ENCODE assay signal across 10 cellular contexts in the genomic region with DNA sequence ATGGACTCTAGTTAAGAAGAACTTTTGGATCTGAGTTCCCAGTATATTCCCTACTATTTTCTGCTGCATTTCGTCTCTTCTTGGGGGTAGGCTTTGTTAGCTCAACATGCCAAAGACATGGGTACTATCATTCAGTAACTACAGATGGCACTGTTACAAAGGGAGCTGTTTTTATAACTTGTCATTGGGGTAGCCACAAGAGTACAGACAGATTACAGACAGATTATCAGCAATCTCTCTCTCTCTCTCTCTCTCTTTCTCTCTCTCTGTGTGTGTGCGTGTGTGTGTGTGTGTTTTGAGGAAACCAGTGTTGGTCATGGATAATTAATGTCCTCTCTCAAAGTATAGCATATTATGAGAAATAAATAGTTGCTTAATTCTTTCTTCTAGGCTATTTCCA.
DNase-seq lines count a peak whose midpoint lies in the region; ATAC-seq and TF ChIP-seq lines count a peak whose summit lies in the region.
"Had no signal": no experiment of that assay in that cellular context is flagged by ENCODE, and none has a peak within 500 bp of the region (broad histone marks: within the 10 kb centered on the region; RNA-seq: fewer than 3 reads in every experiment).

No MANE protein-coding gene starts in this region.

- CTCF ChIA-PET in Caco-2 (lab: Charles Lee), result interaction anchor here (0.6 kb wide), 1 partner anchor 82 kb away, joined by 3 read pairs; no protein-coding TSS in a partner anchor

- no peaks in the 10 kb centered on the region for H3K27me3 Mint-ChIP-seq in endodermal cell (ENCODE audit: insufficient read depth)
- no peaks in the 10 kb centered on the region for H3K27me3 Mint-ChIP-seq in Caco-2 (ENCODE audit: insufficient read depth, unreplicated experiment)

- no peak overlapping the region for H3K9ac ChIP-seq in endodermal cell (ENCODE audit: extremely low read depth, low read length, poor library complexity, severe bottlenecking)

- H3K36me3 Mint-ChIP-seq in endodermal cell (ENCODE audit: low read depth), result peaks cover 15% of the 10 kb centered on the region
- no peaks in the 10 kb centered on the region for H3K36me3 Mint-ChIP-seq in Caco-2 (ENCODE audit: insufficient read depth, unreplicated experiment)

- H3K4me1 Mint-ChIP-seq in endodermal cell, result no peaks in the 10 kb centered on the region
- H3K4me1 Mint-ChIP-seq in Caco-2 (ENCODE audit: low read depth, unreplicated experiment), result no peaks in the 10 kb centered on the region

- POLR2A ChIA-PET in Caco-2 (lab: Charles Lee), result no interaction called here

- no TSS peak for BruUV-seq in Caco-2 (replicated peaks; lab: Mats Ljungman, UMichigan)

- peaks cover 7% of the 10 kb centered on the region for H3K36me3 ChIP-seq in endodermal cell (ENCODE audit: control insufficient read depth, insufficient read depth, low read length)
- peaks cover 0 to 2% of the 10 kb centered on the region in 2 donors for H3K36me3 ChIP-seq in psoas muscle (ENCODE audit: insufficient read depth in 1 of 2, low read depth in 1 of 2)
- H3K36me3 ChIP-seq in Caco-2 (ENCODE audit: control insufficient read depth, insufficient read depth, low read length), result no peaks in the 10 kb centered on the region
- peaks cover 0 to 6% (median 0%) of the 10 kb centered on the region in 3 donors for H3K36me3 ChIP-seq in tibial artery

- intact Hi-C loops in psoas muscle (cut with DNase I) (no loop called here), Caco-2 (cut with micrococcal nuclease; ENCODE audit: unreplicated experiment) (no loop called here), tibial artery (cut with DNase I; ENCODE audit: low total_unique reads) (no loop called here)

- H3K4me3 Mint-ChIP-seq in endodermal cell, result no peak overlapping the region
- no peak overlapping the region for H3K4me3 Mint-ChIP-seq in Caco-2 (ENCODE audit: unreplicated experiment)

- 100% methylated on average over 1 of the region's 2 CpGs; no CpG with 5 or more reads in 1 of the 2 experiments for WGBS in endodermal cell (ENCODE audit: insufficient coverage in 1 of 2, insufficient read length in 1 of 2), 2 experiments
- WGBS in psoas muscle, 3 donors, result 80 to 89% (median 81%) methylated on average over 2 of the region's 2 CpGs

- peak; percentile 65 to 85 (median 73) for ATAC-seq in psoas muscle

- H3K27me3 ChIP-seq in endodermal cell (ENCODE audit: control insufficient read depth, insufficient read depth, low read length, poor library complexity, severe bottlenecking), result no peaks in the 10 kb centered on the region
- H3K27me3 ChIP-seq in psoas muscle (ENCODE audit: insufficient read depth in 3 of 3, low read length in 2 of 3), result no peaks in the 10 kb centered on the region
- no peaks in the 10 kb centered on the region for H3K27me3 ChIP-seq in Caco-2 (replicated peaks; ENCODE audit: control insufficient read depth, insufficient read depth, low read length)
- H3K27me3 ChIP-seq in tibial artery, result no peaks in the 10 kb centered on the region

- no peak for TF ChIP-seq CTCF in NB4 (IDR thresholded peaks at IDR 0.05; ENCODE audit: low read depth, low read length)
- peak; percentile 16 for TF ChIP-seq CTCF in endodermal cell (conservative IDR thresholded peaks at IDR 0.05)
- TF ChIP-seq CTCF in psoas muscle (IDR thresholded peaks at IDR 0.05), result peak; percentile 31
- no peak for TF ChIP-seq CTCF in Caco-2 (IDR thresholded peaks at IDR 0.05; ENCODE audit: insufficient read depth in 1 of 2, low read depth in 1 of 2, low read length in 1 of 2, severe bottlenecking in 1 of 2, unreplicated experiment in 1 of 2)
- TF ChIP-seq CTCF in tibial artery (IDR thresholded peaks at IDR 0.05), result no peak

- peak; percentile 31 for DNase-seq in GM03348 (ENCODE audit: low spot score)
- peak; percentile 12 for DNase-seq in NB4 (ENCODE audit: low read depth)
- DNase-seq in endodermal cell, result no peak
- no peak for DNase-seq in psoas muscle
- no peak for DNase-seq in NCI-H2227 treated with DMSO at 0.1 percent for 48 hours (lab: John Stamatoyannopoulos, UW)
- no peak for DNase-seq in Caco-2
- DNase-seq in C1 segment of cervical spinal cord (lab: John Stamatoyannopoulos, UW), result no peak
- DNase-seq in tibial artery, result no peak
- DNase-seq: activated CD4-positive, alpha-beta T cell treated with anti-CD3 and anti-CD28 coated beads, Interleukin-2, amount 50 U/mL, for 1 hour had no signal

- no peaks in the 10 kb centered on the region for H3K9me3 ChIP-seq in endodermal cell (ENCODE audit: control insufficient read depth, low read length)
- H3K9me3 ChIP-seq in psoas muscle, result no peaks in the 10 kb centered on the region
- no peaks in the 10 kb centered on the region for H3K9me3 ChIP-seq in Caco-2
- no peaks in the 10 kb centered on the region for H3K9me3 ChIP-seq in tibial artery

- no peaks in the 10 kb centered on the region for H3K9me3 Mint-ChIP-seq in endodermal cell
- H3K9me3 Mint-ChIP-seq in Caco-2 (ENCODE audit: unreplicated experiment), result no peaks in the 10 kb centered on the region

- H3K27ac ChIP-seq in endodermal cell (ENCODE audit: low read depth, low read length) (no peak overlapping the region), psoas muscle (no peak overlapping the region), tibial artery (peak overlapping the region in 1 of 2 donors; percentile 0)
- H3K27ac ChIP-seq: coronary artery had no signal

- H3K4me1 ChIP-seq in endodermal cell (ENCODE audit: control insufficient read depth, insufficient read depth, low read length) (no peaks in the 10 kb centered on the region), psoas muscle (no peaks in the 10 kb centered on the region), Caco-2 (peaks cover 8% of the 10 kb centered on the region; the same call in 1 of the 2 replicates), tibial artery (peaks cover 0 to 22% (median 4%) of the 10 kb centered on the region in 4 donors)

- TF ChIP-seq POLR2A in NB4 (IDR thresholded peaks at IDR 0.05; ENCODE audit: extremely low read depth, insufficient read length), result no peak

- H3K4me3 ChIP-seq in NB4 (ENCODE audit: low read depth, low read length), result no peak overlapping the region
- H3K4me3 ChIP-seq in endodermal cell (ENCODE audit: low read length), result no peak overlapping the region
- no peak overlapping the region for H3K4me3 ChIP-seq in psoas muscle
- no peak overlapping the region for H3K4me3 ChIP-seq in Caco-2 (ENCODE audit: low read depth, low read length)
- H3K4me3 ChIP-seq in tibial artery, result no peak overlapping the region
- H3K4me3 ChIP-seq: coronary artery had no signal

- H3K27ac Mint-ChIP-seq in endodermal cell (no peak overlapping the region), Caco-2 (ENCODE audit: unreplicated experiment) (no peak overlapping the region)

Comparison
In these comparisons a context has a peak if more than half of its experiments do, and no peak if none do; other contexts are left out.
1. DNase-seq: peak in GM03348 (single experiment) and NB4 (single experiment); none in endodermal cell (single experiment), psoas muscle (0 of 2), NCI-H2227 treated with DMSO at 0.1 percent for 48 hours (single experiment), Caco-2 (0 of 2), C1 segment of cervical spinal cord (0 of 14) and tibial artery (0 of 2).
2. CTCF ChIP-seq: peak in endodermal cell (single experiment) and psoas muscle (single experiment); none in NB4 (single experiment), Caco-2 (0 of 2) and tibial artery (0 of 2).